In genomic region chr14:37172024-37172869, GRCh38 we compare ENCODE assay signal across 1 cellular context.
TF ChIP-seq lines count a peak whose summit lies in the region.

Gene SLC25A21 (minus strand): TSS chr14:37172606.

TF ChIP-seq in HepG2, 621 proteins besides CTCF, POLR2A, EP300 and RAD21 (continued from another document and continues in another):
- TF ChIP-seq, protein P1, sequence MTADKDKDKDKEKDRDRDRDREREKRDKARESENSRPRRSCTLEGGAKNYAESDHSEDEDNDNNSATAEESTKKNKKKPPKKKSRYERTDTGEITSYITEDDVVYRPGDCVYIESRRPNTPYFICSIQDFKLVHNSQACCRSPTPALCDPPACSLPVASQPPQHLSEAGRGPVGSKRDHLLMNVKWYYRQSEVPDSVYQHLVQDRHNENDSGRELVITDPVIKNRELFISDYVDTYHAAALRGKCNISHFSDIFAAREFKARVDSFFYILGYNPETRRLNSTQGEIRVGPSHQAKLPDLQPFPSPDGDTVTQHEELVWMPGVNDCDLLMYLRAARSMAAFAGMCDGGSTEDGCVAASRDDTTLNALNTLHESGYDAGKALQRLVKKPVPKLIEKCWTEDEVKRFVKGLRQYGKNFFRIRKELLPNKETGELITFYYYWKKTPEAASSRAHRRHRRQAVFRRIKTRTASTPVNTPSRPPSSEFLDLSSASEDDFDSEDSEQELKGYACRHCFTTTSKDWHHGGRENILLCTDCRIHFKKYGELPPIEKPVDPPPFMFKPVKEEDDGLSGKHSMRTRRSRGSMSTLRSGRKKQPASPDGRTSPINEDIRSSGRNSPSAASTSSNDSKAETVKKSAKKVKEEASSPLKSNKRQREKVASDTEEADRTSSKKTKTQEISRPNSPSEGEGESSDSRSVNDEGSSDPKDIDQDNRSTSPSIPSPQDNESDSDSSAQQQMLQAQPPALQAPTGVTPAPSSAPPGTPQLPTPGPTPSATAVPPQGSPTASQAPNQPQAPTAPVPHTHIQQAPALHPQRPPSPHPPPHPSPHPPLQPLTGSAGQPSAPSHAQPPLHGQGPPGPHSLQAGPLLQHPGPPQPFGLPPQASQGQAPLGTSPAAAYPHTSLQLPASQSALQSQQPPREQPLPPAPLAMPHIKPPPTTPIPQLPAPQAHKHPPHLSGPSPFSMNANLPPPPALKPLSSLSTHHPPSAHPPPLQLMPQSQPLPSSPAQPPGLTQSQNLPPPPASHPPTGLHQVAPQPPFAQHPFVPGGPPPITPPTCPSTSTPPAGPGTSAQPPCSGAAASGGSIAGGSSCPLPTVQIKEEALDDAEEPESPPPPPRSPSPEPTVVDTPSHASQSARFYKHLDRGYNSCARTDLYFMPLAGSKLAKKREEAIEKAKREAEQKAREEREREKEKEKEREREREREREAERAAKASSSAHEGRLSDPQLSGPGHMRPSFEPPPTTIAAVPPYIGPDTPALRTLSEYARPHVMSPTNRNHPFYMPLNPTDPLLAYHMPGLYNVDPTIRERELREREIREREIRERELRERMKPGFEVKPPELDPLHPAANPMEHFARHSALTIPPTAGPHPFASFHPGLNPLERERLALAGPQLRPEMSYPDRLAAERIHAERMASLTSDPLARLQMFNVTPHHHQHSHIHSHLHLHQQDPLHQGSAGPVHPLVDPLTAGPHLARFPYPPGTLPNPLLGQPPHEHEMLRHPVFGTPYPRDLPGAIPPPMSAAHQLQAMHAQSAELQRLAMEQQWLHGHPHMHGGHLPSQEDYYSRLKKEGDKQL (CRISPR knock-in tag; IDR thresholded peaks at IDR 0.05; ENCODE audit: low read depth): peak; percentile 34; the same call in 1 of the 2 replicates
- TF ChIP-seq ZNF30 (CRISPR knock-in tag; IDR thresholded peaks at IDR 0.05) (peak; percentile 95), ZNF780A (CRISPR knock-in tag; IDR thresholded peaks at IDR 0.05) (peak; percentile 97), PPARG (CRISPR knock-in tag; conservative IDR thresholded peaks at IDR 0.05) (peak; percentile 6; the same call in 1 of the 2 replicates), CBFB (CRISPR knock-in tag; IDR thresholded peaks at IDR 0.05) (peak; percentile 44; the same call in 1 of the 2 replicates), KMT2B (CRISPR knock-in tag; IDR thresholded peaks at IDR 0.05) (peak; percentile 98), ZSCAN31 (CRISPR knock-in tag; IDR thresholded peaks at IDR 0.05; ENCODE audit: low read depth) (peak; percentile 99), AKNA (CRISPR knock-in tag; IDR thresholded peaks at IDR 0.05; ENCODE audit: borderline replicate concordance) (peak; percentile 87), MAF1 (CRISPR knock-in tag; IDR thresholded peaks at IDR 0.05; ENCODE audit: borderline replicate concordance) (peak; percentile 89), ZNF775 (CRISPR knock-in tag; IDR thresholded peaks at IDR 0.05; ENCODE audit: borderline replicate concordance) (peak; percentile 98), CHD4 (IDR thresholded peaks at IDR 0.05; ENCODE audit: borderline replicate concordance, low read length) (no peak), ZNF589 (CRISPR knock-in tag; conservative IDR thresholded peaks at IDR 0.05) (peak; percentile 99), ZFP36 (IDR thresholded peaks at IDR 0.05; ENCODE audit: borderline replicate concordance, low read depth, low read length, partially characterized antibody) (no peak), U2AF2 (IDR thresholded peaks at IDR 0.05; ENCODE audit: low read depth, low read length) (peak; percentile 84; the same call in 1 of the 2 replicates), ZNF451 (CRISPR knock-in tag; IDR thresholded peaks at IDR 0.05) (peak; percentile 79; the same call in 1 of the 2 replicates), NCOR1 (IDR thresholded peaks at IDR 0.05; ENCODE audit: borderline replicate concordance, low read length) (no peak; the same call in 1 of the 2 replicates), HNRNPL (IDR thresholded peaks at IDR 0.05; ENCODE audit: low read depth, low read length) (peak; percentile 85; the same call in 1 of the 2 replicates), ZZZ3 (CRISPR knock-in tag; IDR thresholded peaks at IDR 0.05; ENCODE audit: borderline replicate concordance) (peak; percentile 87; the same call in 1 of the 2 replicates), ZNF616 (CRISPR knock-in tag; IDR thresholded peaks at IDR 0.05; ENCODE audit: low read depth) (peak; percentile 98), TSC22D2 (CRISPR knock-in tag; IDR thresholded peaks at IDR 0.05; ENCODE audit: borderline replicate concordance) (peak; percentile 92; the same call in 1 of the 2 replicates), FOXK1 (CRISPR knock-in tag; IDR thresholded peaks at IDR 0.05; ENCODE audit: borderline replicate concordance, low read depth) (peak; percentile 94), ZNF597 (CRISPR knock-in tag; IDR thresholded peaks at IDR 0.05) (peak; percentile 97), EEA1 (CRISPR knock-in tag; IDR thresholded peaks at IDR 0.05; ENCODE audit: borderline replicate concordance) (peak; percentile 99), HNF4G (IDR thresholded peaks at IDR 0.05; ENCODE audit: borderline replicate concordance, low read depth, low read length) (peak; percentile 52; the same call in 1 of the 2 replicates), HNF4G (CRISPR knock-in tag; IDR thresholded peaks at IDR 0.05; ENCODE audit: borderline replicate concordance, low read depth) (peak; percentile 92), ATM (IDR thresholded peaks at IDR 0.05; ENCODE audit: borderline replicate concordance) (no peak), KDM6A (CRISPR knock-in tag; IDR thresholded peaks at IDR 0.05; ENCODE audit: low read depth) (peak; percentile 29; the same call in 1 of the 2 replicates), ZNF441 (CRISPR knock-in tag; IDR thresholded peaks at IDR 0.05; ENCODE audit: borderline replicate concordance) (peak; percentile 95), ZNF777 (CRISPR knock-in tag; IDR thresholded peaks at IDR 0.05) (peak; percentile 96), HNRNPH1 (optimal IDR thresholded peaks at IDR 0.05; ENCODE audit: low read depth, low read length) (no peak), CC2D1A (CRISPR knock-in tag; IDR thresholded peaks at IDR 0.05) (peak; percentile 90)
- TF ChIP-seq, protein P2, sequence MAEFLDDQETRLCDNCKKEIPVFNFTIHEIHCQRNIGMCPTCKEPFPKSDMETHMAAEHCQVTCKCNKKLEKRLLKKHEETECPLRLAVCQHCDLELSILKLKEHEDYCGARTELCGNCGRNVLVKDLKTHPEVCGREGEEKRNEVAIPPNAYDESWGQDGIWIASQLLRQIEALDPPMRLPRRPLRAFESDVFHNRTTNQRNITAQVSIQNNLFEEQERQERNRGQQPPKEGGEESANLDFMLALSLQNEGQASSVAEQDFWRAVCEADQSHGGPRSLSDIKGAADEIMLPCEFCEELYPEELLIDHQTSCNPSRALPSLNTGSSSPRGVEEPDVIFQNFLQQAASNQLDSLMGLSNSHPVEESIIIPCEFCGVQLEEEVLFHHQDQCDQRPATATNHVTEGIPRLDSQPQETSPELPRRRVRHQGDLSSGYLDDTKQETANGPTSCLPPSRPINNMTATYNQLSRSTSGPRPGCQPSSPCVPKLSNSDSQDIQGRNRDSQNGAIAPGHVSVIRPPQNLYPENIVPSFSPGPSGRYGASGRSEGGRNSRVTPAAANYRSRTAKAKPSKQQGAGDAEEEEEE (CRISPR knock-in tag; IDR thresholded peaks at IDR 0.05; ENCODE audit: borderline replicate concordance): no peak; the same call in 1 of the 2 replicates
- TF ChIP-seq, protein P3, sequence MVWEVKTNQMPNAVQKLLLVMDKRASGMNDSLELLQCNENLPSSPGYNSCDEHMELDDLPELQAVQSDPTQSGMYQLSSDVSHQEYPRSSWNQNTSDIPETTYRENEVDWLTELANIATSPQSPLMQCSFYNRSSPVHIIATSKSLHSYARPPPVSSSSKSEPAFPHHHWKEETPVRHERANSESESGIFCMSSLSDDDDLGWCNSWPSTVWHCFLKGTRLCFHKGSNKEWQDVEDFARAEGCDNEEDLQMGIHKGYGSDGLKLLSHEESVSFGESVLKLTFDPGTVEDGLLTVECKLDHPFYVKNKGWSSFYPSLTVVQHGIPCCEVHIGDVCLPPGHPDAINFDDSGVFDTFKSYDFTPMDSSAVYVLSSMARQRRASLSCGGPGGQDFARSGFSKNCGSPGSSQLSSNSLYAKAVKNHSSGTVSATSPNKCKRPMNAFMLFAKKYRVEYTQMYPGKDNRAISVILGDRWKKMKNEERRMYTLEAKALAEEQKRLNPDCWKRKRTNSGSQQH (CRISPR knock-in tag; IDR thresholded peaks at IDR 0.05; ENCODE audit: low read depth): peak; percentile 92
- TF ChIP-seq, protein P4, sequence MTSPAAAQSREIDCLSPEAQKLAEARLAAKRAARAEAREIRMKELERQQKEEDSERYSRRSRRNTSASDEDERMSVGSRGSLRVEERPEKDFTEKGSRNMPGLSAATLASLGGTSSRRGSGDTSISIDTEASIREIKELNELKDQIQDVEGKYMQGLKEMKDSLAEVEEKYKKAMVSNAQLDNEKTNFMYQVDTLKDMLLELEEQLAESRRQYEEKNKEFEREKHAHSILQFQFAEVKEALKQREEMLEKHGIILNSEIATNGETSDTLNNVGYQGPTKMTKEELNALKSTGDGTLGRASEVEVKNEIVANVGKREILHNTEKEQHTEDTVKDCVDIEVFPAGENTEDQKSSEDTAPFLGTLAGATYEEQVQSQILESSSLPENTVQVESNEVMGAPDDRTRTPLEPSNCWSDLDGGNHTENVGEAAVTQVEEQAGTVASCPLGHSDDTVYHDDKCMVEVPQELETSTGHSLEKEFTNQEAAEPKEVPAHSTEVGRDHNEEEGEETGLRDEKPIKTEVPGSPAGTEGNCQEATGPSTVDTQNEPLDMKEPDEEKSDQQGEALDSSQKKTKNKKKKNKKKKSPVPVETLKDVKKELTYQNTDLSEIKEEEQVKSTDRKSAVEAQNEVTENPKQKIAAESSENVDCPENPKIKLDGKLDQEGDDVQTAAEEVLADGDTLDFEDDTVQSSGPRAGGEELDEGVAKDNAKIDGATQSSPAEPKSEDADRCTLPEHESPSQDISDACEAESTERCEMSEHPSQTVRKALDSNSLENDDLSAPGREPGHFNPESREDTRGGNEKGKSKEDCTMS (CRISPR knock-in tag; conservative IDR thresholded peaks at IDR 0.05): no peak
- TF ChIP-seq, protein P5, sequence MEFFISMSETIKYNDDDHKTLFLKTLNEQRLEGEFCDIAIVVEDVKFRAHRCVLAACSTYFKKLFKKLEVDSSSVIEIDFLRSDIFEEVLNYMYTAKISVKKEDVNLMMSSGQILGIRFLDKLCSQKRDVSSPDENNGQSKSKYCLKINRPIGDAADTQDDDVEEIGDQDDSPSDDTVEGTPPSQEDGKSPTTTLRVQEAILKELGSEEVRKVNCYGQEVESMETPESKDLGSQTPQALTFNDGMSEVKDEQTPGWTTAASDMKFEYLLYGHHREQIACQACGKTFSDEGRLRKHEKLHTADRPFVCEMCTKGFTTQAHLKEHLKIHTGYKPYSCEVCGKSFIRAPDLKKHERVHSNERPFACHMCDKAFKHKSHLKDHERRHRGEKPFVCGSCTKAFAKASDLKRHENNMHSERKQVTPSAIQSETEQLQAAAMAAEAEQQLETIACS (CRISPR knock-in tag; IDR thresholded peaks at IDR 0.05): peak; percentile 55; the same call in 1 of the 2 replicates
- TF ChIP-seq, protein P6, sequence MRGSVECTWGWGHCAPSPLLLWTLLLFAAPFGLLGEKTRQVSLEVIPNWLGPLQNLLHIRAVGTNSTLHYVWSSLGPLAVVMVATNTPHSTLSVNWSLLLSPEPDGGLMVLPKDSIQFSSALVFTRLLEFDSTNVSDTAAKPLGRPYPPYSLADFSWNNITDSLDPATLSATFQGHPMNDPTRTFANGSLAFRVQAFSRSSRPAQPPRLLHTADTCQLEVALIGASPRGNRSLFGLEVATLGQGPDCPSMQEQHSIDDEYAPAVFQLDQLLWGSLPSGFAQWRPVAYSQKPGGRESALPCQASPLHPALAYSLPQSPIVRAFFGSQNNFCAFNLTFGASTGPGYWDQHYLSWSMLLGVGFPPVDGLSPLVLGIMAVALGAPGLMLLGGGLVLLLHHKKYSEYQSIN (CRISPR knock-in tag; IDR thresholded peaks at IDR 0.05; ENCODE audit: borderline replicate concordance): no peak
